ENCODE assay signal across 7 cellular contexts in genomic region chr7:38354279-38354851, GRCh38.
DNase-seq lines count a peak whose midpoint lies in the region; ATAC-seq, FAIRE-seq and TF ChIP-seq lines count a peak whose summit lies in the region.
"Not testable (repeated sequence)": the region's sequence is repeated elsewhere in the genome, so short reads cannot be mapped to it uniquely, and the experiment has no call there.

No MANE protein-coding gene starts in this region.

- WGBS in heart right ventricle, 2 donors = 56 to 66% methylated on average over 8 of the region's 8 CpGs

- in situ Hi-C loops in Panc1 (cut with HindIII; ENCODE audit: low pct_unique_long_range_greater_than_20kb, low sequenced_read_pairs) = not testable (repeated sequence)

- not testable (repeated sequence) for H3K4me3 ChIP-seq in Panc1 (ENCODE audit: low read depth in 2 of 2, low read length in 2 of 2); bronchial epithelial cell (ENCODE audit: low read depth, low read length); heart right ventricle

- H3K4me3 Mint-ChIP-seq in activated CD8-positive, alpha-beta T cell treated with anti-CD3 and anti-CD28 coated beads, Interleukin-2, amount 10 ng/mL, durations not matched to agents 7 days and 5 days = peak overlapping the region; percentile 77
- not testable (repeated sequence) for H3K4me3 Mint-ChIP-seq in osteocyte (ENCODE audit: unreplicated experiment)

- H3K4me1 Mint-ChIP-seq in activated CD8-positive, alpha-beta T cell treated with anti-CD3 and anti-CD28 coated beads, Interleukin-2, amount 10 ng/mL, durations not matched to agents 7 days and 5 days (ENCODE audit: low read depth) = peaks cover 58% of the 10 kb centered on the region
- not testable (repeated sequence) for H3K4me1 Mint-ChIP-seq in osteocyte (ENCODE audit: unreplicated experiment)

- DNase-seq in ELF-1 (ENCODE audit: low read depth, low spot score) (peak; percentile 90), HuH-7.5 (ENCODE audit: low spot score) (peak; percentile 15), heart right ventricle (peak in 1 of 2 donors; percentile 70)
- DNase-seq in Panc1 (ENCODE audit: low read depth, low spot score); bronchial epithelial cell (ENCODE audit: low read depth); osteocyte (ENCODE audit: extremely low spot score, unreplicated experiment): not testable (repeated sequence)
- peak; percentile 78 for DNase-seq in activated CD8-positive, alpha-beta T cell treated with anti-CD3 and anti-CD28 coated beads, Interleukin-2, amount 10 ng/mL, durations not matched to agents 7 days and 5 days

- H3K4me1 ChIP-seq in Panc1 (ENCODE audit: control insufficient read depth, insufficient read depth, low read length) = not testable (repeated sequence)
- peaks cover 0 to 10% (median 0%) of the 10 kb centered on the region in 9 donors for H3K4me1 ChIP-seq in heart right ventricle

- H3K9me3 ChIP-seq in Panc1 (ENCODE audit: control insufficient read depth, insufficient read depth, low read depth, low read length); heart right ventricle: not testable (repeated sequence)

- H3K36me3 ChIP-seq in Panc1 (ENCODE audit: control insufficient read depth, insufficient read depth, low read length); bronchial epithelial cell (ENCODE audit: control insufficient read depth, insufficient read depth, low read length); heart right ventricle: not testable (repeated sequence)

- ATAC-seq in Panc1 (peak; percentile 90), heart right ventricle (peak in 4 of 8 donors; percentile 33 to 79 (median 66))
- ATAC-seq in activated CD8-positive, alpha-beta T cell treated with anti-CD3 and anti-CD28 coated beads, Interleukin-2, amount 10 ng/mL, durations not matched to agents 7 days and 5 days = not testable (repeated sequence)

- POLR2A ChIA-PET in Panc1 (lab: Charles Lee) = interaction anchor here (0.6 kb wide), 1 partner anchor 14 kb away, joined by 6 read pairs; no protein-coding TSS in a partner anchor
- POLR2A ChIA-PET in activated CD8-positive, alpha-beta T cell treated with anti-CD3 and anti-CD28 coated beads, Interleukin-2, amount 10 ng/mL, durations not matched to agents 7 days and 5 days (lab: Charles Lee) = not testable (repeated sequence)

- H3K9me3 Mint-ChIP-seq in activated CD8-positive, alpha-beta T cell treated with anti-CD3 and anti-CD28 coated beads, Interleukin-2, amount 10 ng/mL, durations not matched to agents 7 days and 5 days (ENCODE audit: insufficient read depth); osteocyte (ENCODE audit: unreplicated experiment): not testable (repeated sequence)

- H3K27me3 Mint-ChIP-seq in activated CD8-positive, alpha-beta T cell treated with anti-CD3 and anti-CD28 coated beads, Interleukin-2, amount 10 ng/mL, durations not matched to agents 7 days and 5 days (ENCODE audit: low read depth); osteocyte (ENCODE audit: unreplicated experiment): not testable (repeated sequence)

- H3K27ac ChIP-seq in Panc1 (ENCODE audit: low read length) = not testable (repeated sequence)
- H3K27ac ChIP-seq in heart right ventricle = peak overlapping the region in 1 of 10 donors; percentile 40

- intact Hi-C loops in Panc1 (cut with micrococcal nuclease; ENCODE audit: unreplicated experiment); heart right ventricle (cut with DNase I): not testable (repeated sequence)

- not testable (repeated sequence) for FAIRE-seq in bronchial epithelial cell (lab: Jason Lieb, UNC)

- not testable (repeated sequence) for H3K27me3 ChIP-seq in Panc1 (ENCODE audit: control insufficient read depth, insufficient read depth, low read length); bronchial epithelial cell (ENCODE audit: control insufficient read depth, insufficient read depth, low read length); heart right ventricle

- peak; percentile 87 for TF ChIP-seq CTCF in Panc1 (IDR thresholded peaks at IDR 0.05)
- TF ChIP-seq CTCF in bronchial epithelial cell (IDR thresholded peaks at IDR 0.05; ENCODE audit: insufficient read depth, low read length, severe bottlenecking) = peak; percentile 63
- peak in 7 of 9 donors; percentile 17 to 55 (median 32) for TF ChIP-seq CTCF in heart right ventricle (IDR thresholded peaks at IDR 0.05)
- peak; percentile 39 for TF ChIP-seq CTCF in osteocyte (IDR thresholded peaks at IDR 0.05)

- peaks cover 55% of the 10 kb centered on the region for H3K36me3 Mint-ChIP-seq in activated CD8-positive, alpha-beta T cell treated with anti-CD3 and anti-CD28 coated beads, Interleukin-2, amount 10 ng/mL, durations not matched to agents 7 days and 5 days (ENCODE audit: low read depth)
- not testable (repeated sequence) for H3K36me3 Mint-ChIP-seq in osteocyte (ENCODE audit: unreplicated experiment)

- BruUV-seq in Panc1 (replicated peaks; lab: Mats Ljungman, UMichigan) = not testable (repeated sequence)

- CTCF ChIA-PET in Panc1 (lab: Charles Lee) = interaction anchor here (0.6 to 2.6 kb wide), 5 partner anchors 12 to 136 kb away, joined by 3 to 14 read pairs (median 3); no protein-coding TSS in a partner anchor
- CTCF ChIA-PET in activated CD8-positive, alpha-beta T cell treated with anti-CD3 and anti-CD28 coated beads, Interleukin-2, amount 10 ng/mL, durations not matched to agents 7 days and 5 days (lab: Charles Lee) = interaction anchor here (0.6 to 3.2 kb wide), 25 partner anchors 9 to 246 kb away, joined by 3 to 40 read pairs (median 4); partner anchors contain the start of gene STARD3NL

- H3K27ac Mint-ChIP-seq in activated CD8-positive, alpha-beta T cell treated with anti-CD3 and anti-CD28 coated beads, Interleukin-2, amount 10 ng/mL, durations not matched to agents 7 days and 5 days = peak overlapping the region; percentile 88
- H3K27ac Mint-ChIP-seq in osteocyte (ENCODE audit: unreplicated experiment) = not testable (repeated sequence)

Comparison
In these comparisons a context has a peak if more than half of its experiments do, and no peak if none do; other contexts are left out.
1. CTCF ChIP-seq: peak in every context shown above with its lines; median percentile 87 in Panc1; 63 in bronchial epithelial cell; 39 in osteocyte; 32 in heart right ventricle.